22 cellular contexts compared by ENCODE assay signal in the genomic region with DNA sequence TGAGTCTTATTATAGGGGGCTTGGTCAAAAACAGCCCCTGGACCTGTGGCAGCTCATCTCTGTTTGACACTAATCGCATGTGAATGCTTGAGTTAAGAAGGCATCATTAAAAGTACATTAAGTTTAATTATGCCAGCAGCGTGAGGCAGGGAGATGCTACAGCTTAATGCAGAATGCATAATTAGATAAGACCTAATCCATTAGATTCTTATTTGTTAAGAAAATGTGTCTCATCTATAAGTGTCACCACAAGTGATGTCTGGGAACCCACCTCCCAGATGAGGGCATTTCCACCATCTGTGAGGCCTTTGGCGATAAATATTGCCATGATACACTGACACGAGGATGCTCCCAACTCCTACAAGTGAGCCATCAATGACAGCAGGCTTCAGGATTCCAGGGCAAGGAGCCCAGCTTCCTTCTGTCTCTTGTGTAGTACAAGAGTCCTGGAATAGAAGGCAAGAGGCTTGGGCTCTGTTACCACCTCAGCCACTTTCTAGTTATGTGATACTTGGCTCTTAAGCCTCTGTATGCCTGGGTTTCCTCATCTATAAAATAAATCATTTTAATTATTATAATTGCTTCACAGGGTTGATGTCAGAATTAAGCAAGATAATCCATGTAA.
DNase-seq lines count a peak whose midpoint lies in the region; ATAC-seq and TF ChIP-seq lines count a peak whose summit lies in the region.
"Had no signal": no experiment of that assay in that cellular context is flagged by ENCODE, and none has a peak within 500 bp of the region (broad histone marks: within the 10 kb centered on the region; RNA-seq: fewer than 3 reads in every experiment).

No MANE protein-coding gene starts in this region.

- H3K4me1 Mint-ChIP-seq in activated CD8-positive, alpha-beta T cell treated with anti-CD3 and anti-CD28 coated beads for 36 hours (ENCODE audit: low read depth), result no peaks in the 10 kb centered on the region
- no peaks in the 10 kb centered on the region for H3K4me1 Mint-ChIP-seq in CD8-positive, alpha-beta T cell (ENCODE audit: low read depth)
- H3K4me1 Mint-ChIP-seq: CD4-positive, alpha-beta memory T cell had no signal

- H3K4me3 ChIP-seq in fibroblast of villous mesenchyme (ENCODE audit: low read depth, low read length), result no peak overlapping the region
- no peak overlapping the region for H3K4me3 ChIP-seq in CD8-positive, alpha-beta T cell (ENCODE audit: low read depth, low read length)
- H3K4me3 ChIP-seq: BLaER1 treated with 17β-estradiol and CSF1 and Interleukin-3, amounts not matched to agents 10 nM and 100 nM; SJCRH30 had no signal

- no peak for ATAC-seq in HG02759 (IDR thresholded peaks at IDR 0.05; ENCODE audit: unreplicated experiment)
- ATAC-seq in activated CD8-positive, alpha-beta T cell treated with anti-CD3 and anti-CD28 coated beads for 36 hours, result no peak
- no peak for ATAC-seq in CD8-positive, alpha-beta T cell

- H3K4me3 Mint-ChIP-seq in activated CD8-positive, alpha-beta T cell treated with anti-CD3 and anti-CD28 coated beads for 36 hours, result no peak overlapping the region
- no peak overlapping the region for H3K4me3 Mint-ChIP-seq in CD8-positive, alpha-beta T cell
- H3K4me3 Mint-ChIP-seq: CD4-positive, alpha-beta memory T cell; T-helper 1 cell treated with Interleukin-12 subunit alpha and Interleukin-12 subunit beta and Interleukin-4 antibody, amounts not matched to agents 30 μg/mL and 1 μg/mL, for 36 hours had no signal

- POLR2A ChIA-PET in activated CD8-positive, alpha-beta T cell treated with anti-CD3 and anti-CD28 coated beads for 36 hours (lab: Charles Lee), result no interaction called here
- POLR2A ChIA-PET in CD8-positive, alpha-beta T cell (lab: Charles Lee), result no interaction called here

- no peak overlapping the region for H3K27ac ChIP-seq in CD8-positive, alpha-beta T cell (ENCODE audit: low read depth, low read length)
- H3K27ac ChIP-seq: 22Rv1; BLaER1 treated with 17β-estradiol and CSF1 and Interleukin-3, amounts not matched to agents 10 nM and 100 nM; SJCRH30 had no signal

- no peaks in the 10 kb centered on the region for H3K9me3 ChIP-seq in CD8-positive, alpha-beta T cell (ENCODE audit: low read length)
- H3K9me3 ChIP-seq: SJCRH30 had no signal

- peaks cover 2% of the 10 kb centered on the region for H3K27me3 Mint-ChIP-seq in activated CD8-positive, alpha-beta T cell treated with anti-CD3 and anti-CD28 coated beads for 36 hours
- H3K27me3 Mint-ChIP-seq in CD8-positive, alpha-beta T cell (ENCODE audit: low read depth), result peaks cover 3% of the 10 kb centered on the region
- H3K27me3 Mint-ChIP-seq: CD4-positive, alpha-beta memory T cell had no signal

- H3K27ac Mint-ChIP-seq in activated CD8-positive, alpha-beta T cell treated with anti-CD3 and anti-CD28 coated beads for 36 hours, result no peak overlapping the region
- H3K27ac Mint-ChIP-seq in CD8-positive, alpha-beta T cell, result no peak overlapping the region
- H3K27ac Mint-ChIP-seq: CD4-positive, alpha-beta memory T cell; T-helper 1 cell treated with Interleukin-12 subunit alpha and Interleukin-12 subunit beta and Interleukin-4 antibody, amounts not matched to agents 30 μg/mL and 1 μg/mL, for 36 hours had no signal

- no peaks in the 10 kb centered on the region for H3K9me3 Mint-ChIP-seq in activated CD8-positive, alpha-beta T cell treated with anti-CD3 and anti-CD28 coated beads for 36 hours
- H3K9me3 Mint-ChIP-seq in CD8-positive, alpha-beta T cell, result no peaks in the 10 kb centered on the region
- H3K9me3 Mint-ChIP-seq: T-helper 1 cell treated with Interleukin-12 subunit alpha and Interleukin-12 subunit beta and Interleukin-4 antibody, amounts not matched to agents 30 μg/mL and 1 μg/mL, for 36 hours had no signal

- CTCF ChIA-PET in activated CD8-positive, alpha-beta T cell treated with anti-CD3 and anti-CD28 coated beads for 36 hours (lab: Charles Lee), result no interaction called here
- CTCF ChIA-PET in CD8-positive, alpha-beta T cell (lab: Charles Lee), result no interaction called here

- H3K27me3 ChIP-seq in CD8-positive, alpha-beta T cell (ENCODE audit: insufficient read depth, low read length), result no peaks in the 10 kb centered on the region
- H3K27me3 ChIP-seq: BLaER1 treated with 17β-estradiol and CSF1 and Interleukin-3, amounts not matched to agents 10 nM and 100 nM; SJCRH30 had no signal

- H3K36me3 Mint-ChIP-seq in activated CD8-positive, alpha-beta T cell treated with anti-CD3 and anti-CD28 coated beads for 36 hours (ENCODE audit: low read depth), result no peaks in the 10 kb centered on the region
- no peaks in the 10 kb centered on the region for H3K36me3 Mint-ChIP-seq in CD8-positive, alpha-beta T cell
- H3K36me3 Mint-ChIP-seq: CD4-positive, alpha-beta memory T cell had no signal

- intact Hi-C loops in activated CD8-positive, alpha-beta T cell treated with anti-CD3 and anti-CD28 coated beads for 36 hours (cut with micrococcal nuclease), result no loop called here
- intact Hi-C loops in CD8-positive, alpha-beta T cell (cut with DNase I, micrococcal nuclease), result no loop called here

- peak; percentile 0 for DNase-seq in NCI-H146 (lab: John Stamatoyannopoulos, UW)
- no peak for DNase-seq in NCI-H146 treated with DMSO at 0.1 percent for 48 hours (lab: John Stamatoyannopoulos, UW; ENCODE audit: unreplicated experiment)
- DNase-seq in NCI-H446 treated with DMSO at 0.1 percent for 48 hours (lab: John Stamatoyannopoulos, UW), result peak; percentile 33
- DNase-seq in NCI-H82 treated with DMSO at 0.1 percent for 48 hours (lab: John Stamatoyannopoulos, UW; ENCODE audit: unreplicated experiment), result peak; percentile 89
- peak; percentile 20 for DNase-seq in fibroblast of villous mesenchyme (ENCODE audit: low read depth)
- no peak for DNase-seq in activated CD8-positive, alpha-beta T cell treated with anti-CD3 and anti-CD28 coated beads for 36 hours
- no peak for DNase-seq in CD8-positive, alpha-beta T cell
- DNase-seq: ACHN; CD4-positive, alpha-beta memory T cell; KBM-7; MM.1S; NCI-H1048; NCI-H1417 treated with DMSO at 0.1 percent for 48 hours; NCI-H1930; NCI-H226; NCI-H526; OCI-M1; SJCRH30 had no signal

- H3K4me1 ChIP-seq in CD8-positive, alpha-beta T cell (ENCODE audit: insufficient read depth, low read length), result no peaks in the 10 kb centered on the region
- H3K4me1 ChIP-seq: BLaER1 treated with 17β-estradiol and CSF1 and Interleukin-3, amounts not matched to agents 10 nM and 100 nM; SJCRH30 had no signal

- H3K36me3 ChIP-seq in CD8-positive, alpha-beta T cell (ENCODE audit: insufficient read depth, low read length), result no peaks in the 10 kb centered on the region
- H3K36me3 ChIP-seq: BLaER1 treated with 17β-estradiol and CSF1 and Interleukin-3, amounts not matched to agents 10 nM and 100 nM; SJCRH30 had no signal

- no peak for TF ChIP-seq CTCF in fibroblast of villous mesenchyme (IDR thresholded peaks at IDR 0.05; ENCODE audit: insufficient read depth, low read depth, low read length)
- TF ChIP-seq CTCF in activated CD8-positive, alpha-beta T cell treated with anti-CD3 and anti-CD28 coated beads for 36 hours (IDR thresholded peaks at IDR 0.05), result no peak
- no peak for TF ChIP-seq CTCF in CD8-positive, alpha-beta T cell (IDR thresholded peaks at IDR 0.05)

Comparison
In these comparisons a context has a peak if more than half of its experiments do, and no peak if none do; other contexts are left out.
1. DNase-seq: peak in NCI-H146 (single experiment), NCI-H446 treated with DMSO at 0.1 percent for 48 hours (single experiment), NCI-H82 treated with DMSO at 0.1 percent for 48 hours (single experiment) and fibroblast of villous mesenchyme (single experiment); none in NCI-H146 treated with DMSO at 0.1 percent for 48 hours (single experiment), activated CD8-positive, alpha-beta T cell treated with anti-CD3 and anti-CD28 coated beads for 36 hours (single experiment) and CD8-positive, alpha-beta T cell (0 of 7).